Comparison of ENCODE assay signal across 9 cellular contexts in the genomic region with DNA sequence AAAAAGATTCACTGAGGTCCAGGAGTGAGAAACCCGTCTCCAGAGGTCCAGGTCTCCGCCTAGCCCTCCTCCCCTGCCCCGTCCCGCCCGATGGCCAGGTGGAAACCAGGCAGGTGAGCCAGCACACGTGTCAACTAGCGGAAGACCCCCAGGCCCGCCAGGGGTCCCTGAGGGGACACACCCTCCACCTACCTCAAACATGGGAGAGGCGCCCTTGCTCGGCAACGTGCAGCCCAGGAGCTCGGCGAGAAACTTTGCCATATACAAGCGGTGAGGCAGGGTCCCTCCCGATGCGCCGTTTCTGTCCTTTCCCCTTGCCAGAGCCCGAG.
A peak's percentile ranks its signal among the peaks of the same experiment; 100 is the strongest.
DNase-seq lines count a peak whose midpoint lies in the region; ATAC-seq and TF ChIP-seq lines count a peak whose summit lies in the region.
"Had no signal": no experiment of that assay in that cellular context is flagged by ENCODE, and none has a peak within 500 bp of the region (broad histone marks: within the 10 kb centered on the region; RNA-seq: fewer than 3 reads in every experiment).

No MANE protein-coding gene starts in this region.

- no peaks in the 10 kb centered on the region for H3K79me1 ChIP-seq in mesenchymal stem cell (replicated peaks; ENCODE audit: low read length, poor library complexity, severe bottlenecking)

- no peaks in the 10 kb centered on the region for H3K36me3 Mint-ChIP-seq in brain
- no peaks in the 10 kb centered on the region for H3K36me3 Mint-ChIP-seq in stimulated activated naive CD8-positive, alpha-beta T cell treated with anti-CD3 and anti-CD28 coated beads, Interleukin-15, Interleukin-2, amounts not matched to agents 100 ng/mL and 50 ng/mL, for 24 hours (ENCODE audit: low read depth)
- no peaks in the 10 kb centered on the region for H3K36me3 Mint-ChIP-seq in T-helper 2 cell treated with Interferon-gamma antibody and Interleukin-4, amounts not matched to agents 5 μg/mL and 100 μg/mL, for 36 hours (ENCODE audit: low read depth)

- H2BK12ac ChIP-seq in mesenchymal stem cell (ENCODE audit: low read length in 2 of 2) = no peak overlapping the region

- no peak overlapping the region for H3K4ac ChIP-seq in mesenchymal stem cell (ENCODE audit: low read depth in 1 of 2, low read length in 2 of 2)

- no peak overlapping the region for H2BK120ac ChIP-seq in mesenchymal stem cell (ENCODE audit: low read depth, low read length)

- H2BK5ac ChIP-seq in mesenchymal stem cell (ENCODE audit: low read depth, low read length, poor library complexity, severe bottlenecking) = no peak overlapping the region

- peaks cover 10% of the 10 kb centered on the region for H3K4me1 ChIP-seq in mesenchymal stem cell (ENCODE audit: control insufficient read depth, insufficient read depth, low read depth, low read length)
- H3K4me1 ChIP-seq: testis had no signal

- WGBS in mesenchymal stem cell = 2% methylated on average over 18 of the region's 18 CpGs

- peak overlapping the region; percentile 88 for H3K4me2 ChIP-seq in mesenchymal stem cell (ENCODE audit: low read length, poor library complexity, severe bottlenecking)

- H3K27me3 Mint-ChIP-seq in brain = peaks cover 50% of the 10 kb centered on the region
- H3K27me3 Mint-ChIP-seq in stimulated activated naive CD8-positive, alpha-beta T cell treated with anti-CD3 and anti-CD28 coated beads, Interleukin-15, Interleukin-2, amounts not matched to agents 100 ng/mL and 50 ng/mL, for 24 hours = peaks cover 65% of the 10 kb centered on the region
- peaks cover 48% of the 10 kb centered on the region for H3K27me3 Mint-ChIP-seq in T-helper 2 cell treated with Interferon-gamma antibody and Interleukin-4, amounts not matched to agents 5 μg/mL and 100 μg/mL, for 36 hours (ENCODE audit: low read depth)

- DNase-seq in HuH-7 (ENCODE audit: low spot score) (peak; percentile 8), mesenchymal stem cell (no peak), NCI-H2107 treated with DMSO at 0.1 percent for 48 hours (lab: John Stamatoyannopoulos, UW; ENCODE audit: unreplicated experiment) (no peak), NCI-H226 (no peak)
- DNase-seq in T-helper 2 cell treated with Interferon-gamma antibody and Interleukin-4, amounts not matched to agents 5 μg/mL and 100 μg/mL, for 36 hours (ENCODE audit: low spot score) = no peak

- H3K9ac ChIP-seq in mesenchymal stem cell (ENCODE audit: low read length) = no peak overlapping the region

- H3K4me3 ChIP-seq in mesenchymal stem cell (ENCODE audit: insufficient read depth in 1 of 2, low read depth in 1 of 2, low read length in 2 of 2) = peak overlapping the region; percentile 41 to 56

- no peak for ATAC-seq in GM19455 (IDR thresholded peaks at IDR 0.05; ENCODE audit: unreplicated experiment)

- H3K14ac ChIP-seq in mesenchymal stem cell (ENCODE audit: low read length in 2 of 2) = no peak overlapping the region

- no peak overlapping the region for H2AFZ ChIP-seq in mesenchymal stem cell (ENCODE audit: low read depth, low read length)

- no peak overlapping the region for H3K27ac ChIP-seq in mesenchymal stem cell (ENCODE audit: low read length, poor library complexity, severe bottlenecking)
- H3K27ac ChIP-seq: testis had no signal

- no peak for TF ChIP-seq CTCF in brain (conservative IDR thresholded peaks at IDR 0.05)

- H3K18ac ChIP-seq in mesenchymal stem cell (ENCODE audit: low read depth in 1 of 2, low read length in 2 of 2) = no peak overlapping the region

- no peak overlapping the region for H2AK5ac ChIP-seq in mesenchymal stem cell (ENCODE audit: low read length, severe bottlenecking)

- H2BK15ac ChIP-seq in mesenchymal stem cell (ENCODE audit: low read depth, poor library complexity, severe bottlenecking) = no peak overlapping the region

- H3K4me1 Mint-ChIP-seq in brain = peaks cover 20% of the 10 kb centered on the region
- peaks cover 25% of the 10 kb centered on the region for H3K4me1 Mint-ChIP-seq in stimulated activated naive CD8-positive, alpha-beta T cell treated with anti-CD3 and anti-CD28 coated beads, Interleukin-15, Interleukin-2, amounts not matched to agents 100 ng/mL and 50 ng/mL, for 24 hours (ENCODE audit: low read depth)
- no peaks in the 10 kb centered on the region for H3K4me1 Mint-ChIP-seq in T-helper 2 cell treated with Interferon-gamma antibody and Interleukin-4, amounts not matched to agents 5 μg/mL and 100 μg/mL, for 36 hours (ENCODE audit: low read depth)

- H3K27ac Mint-ChIP-seq in brain = peak overlapping the region in 2 of 5 experiments; percentile 77 to 83
- no peak overlapping the region for H3K27ac Mint-ChIP-seq in stimulated activated naive CD8-positive, alpha-beta T cell treated with anti-CD3 and anti-CD28 coated beads, Interleukin-15, Interleukin-2, amounts not matched to agents 100 ng/mL and 50 ng/mL, for 24 hours
- no peak overlapping the region for H3K27ac Mint-ChIP-seq in T-helper 2 cell treated with Interferon-gamma antibody and Interleukin-4, amounts not matched to agents 5 μg/mL and 100 μg/mL, for 36 hours

- H3K23ac ChIP-seq in mesenchymal stem cell (ENCODE audit: low read length in 2 of 2) = no peak overlapping the region

- peak overlapping the region; percentile 86 to 92 (median 88) for H3K4me3 Mint-ChIP-seq in brain
- H3K4me3 Mint-ChIP-seq in stimulated activated naive CD8-positive, alpha-beta T cell treated with anti-CD3 and anti-CD28 coated beads, Interleukin-15, Interleukin-2, amounts not matched to agents 100 ng/mL and 50 ng/mL, for 24 hours = peak overlapping the region; percentile 50
- H3K4me3 Mint-ChIP-seq in T-helper 2 cell treated with Interferon-gamma antibody and Interleukin-4, amounts not matched to agents 5 μg/mL and 100 μg/mL, for 36 hours = no peak overlapping the region

- no peak overlapping the region for H4K91ac ChIP-seq in mesenchymal stem cell (ENCODE audit: low read length)

- H3K27me3 ChIP-seq in mesenchymal stem cell (ENCODE audit: control insufficient read depth in 1 of 2, insufficient read depth in 1 of 2, low read length in 2 of 2) = peaks cover 52% of the 10 kb centered on the region in 2 experiments
- H3K27me3 ChIP-seq: testis had no signal

- no peaks in the 10 kb centered on the region for H3K9me3 Mint-ChIP-seq in brain
- no peaks in the 10 kb centered on the region for H3K9me3 Mint-ChIP-seq in stimulated activated naive CD8-positive, alpha-beta T cell treated with anti-CD3 and anti-CD28 coated beads, Interleukin-15, Interleukin-2, amounts not matched to agents 100 ng/mL and 50 ng/mL, for 24 hours
- no peaks in the 10 kb centered on the region for H3K9me3 Mint-ChIP-seq in T-helper 2 cell treated with Interferon-gamma antibody and Interleukin-4, amounts not matched to agents 5 μg/mL and 100 μg/mL, for 36 hours

- H3K9me3 ChIP-seq in mesenchymal stem cell (ENCODE audit: control insufficient read depth, low read length) = no peaks in the 10 kb centered on the region
- H3K9me3 ChIP-seq: testis had no signal

- no peak overlapping the region for H4K8ac ChIP-seq in mesenchymal stem cell (ENCODE audit: low read length)

- H3K36me3 ChIP-seq in mesenchymal stem cell (ENCODE audit: control insufficient read depth in 1 of 2, insufficient read depth in 2 of 2, low read depth in 1 of 2, low read length in 2 of 2) = no peaks in the 10 kb centered on the region
